Comparison of ENCODE assay signal across 1 cellular context in the genomic region with DNA sequence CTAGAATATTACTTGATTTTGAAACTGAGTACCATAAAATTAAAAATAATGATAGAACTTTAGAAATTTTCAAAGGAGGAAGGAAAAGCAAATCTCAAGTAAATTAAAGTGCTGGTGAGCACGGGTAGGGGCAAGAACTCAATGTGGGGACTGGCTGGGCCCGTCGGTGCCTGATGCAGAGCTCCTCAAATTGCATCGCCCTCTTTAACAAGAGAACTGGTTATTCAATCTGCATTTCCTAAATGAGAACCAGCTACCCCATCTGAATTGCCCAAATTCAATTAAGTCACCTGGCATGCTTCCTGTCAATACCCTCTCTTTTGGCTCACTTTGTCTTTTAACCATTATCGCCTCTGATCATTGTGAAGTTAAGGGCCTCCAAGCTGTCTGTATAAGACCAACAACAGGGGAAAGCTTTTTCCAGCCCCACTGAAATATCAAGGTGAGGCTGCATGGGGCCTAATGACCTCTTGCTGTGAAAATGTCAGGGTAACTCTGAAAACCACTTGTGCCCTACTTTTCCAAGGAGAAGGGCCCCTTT.
TF ChIP-seq lines count a peak whose summit lies in the region.

No MANE protein-coding gene starts in this region.

TF ChIP-seq in H1, 55 proteins besides CTCF, POLR2A, EP300 and RAD21 (continued from another document):
- TF ChIP-seq, protein P1, sequence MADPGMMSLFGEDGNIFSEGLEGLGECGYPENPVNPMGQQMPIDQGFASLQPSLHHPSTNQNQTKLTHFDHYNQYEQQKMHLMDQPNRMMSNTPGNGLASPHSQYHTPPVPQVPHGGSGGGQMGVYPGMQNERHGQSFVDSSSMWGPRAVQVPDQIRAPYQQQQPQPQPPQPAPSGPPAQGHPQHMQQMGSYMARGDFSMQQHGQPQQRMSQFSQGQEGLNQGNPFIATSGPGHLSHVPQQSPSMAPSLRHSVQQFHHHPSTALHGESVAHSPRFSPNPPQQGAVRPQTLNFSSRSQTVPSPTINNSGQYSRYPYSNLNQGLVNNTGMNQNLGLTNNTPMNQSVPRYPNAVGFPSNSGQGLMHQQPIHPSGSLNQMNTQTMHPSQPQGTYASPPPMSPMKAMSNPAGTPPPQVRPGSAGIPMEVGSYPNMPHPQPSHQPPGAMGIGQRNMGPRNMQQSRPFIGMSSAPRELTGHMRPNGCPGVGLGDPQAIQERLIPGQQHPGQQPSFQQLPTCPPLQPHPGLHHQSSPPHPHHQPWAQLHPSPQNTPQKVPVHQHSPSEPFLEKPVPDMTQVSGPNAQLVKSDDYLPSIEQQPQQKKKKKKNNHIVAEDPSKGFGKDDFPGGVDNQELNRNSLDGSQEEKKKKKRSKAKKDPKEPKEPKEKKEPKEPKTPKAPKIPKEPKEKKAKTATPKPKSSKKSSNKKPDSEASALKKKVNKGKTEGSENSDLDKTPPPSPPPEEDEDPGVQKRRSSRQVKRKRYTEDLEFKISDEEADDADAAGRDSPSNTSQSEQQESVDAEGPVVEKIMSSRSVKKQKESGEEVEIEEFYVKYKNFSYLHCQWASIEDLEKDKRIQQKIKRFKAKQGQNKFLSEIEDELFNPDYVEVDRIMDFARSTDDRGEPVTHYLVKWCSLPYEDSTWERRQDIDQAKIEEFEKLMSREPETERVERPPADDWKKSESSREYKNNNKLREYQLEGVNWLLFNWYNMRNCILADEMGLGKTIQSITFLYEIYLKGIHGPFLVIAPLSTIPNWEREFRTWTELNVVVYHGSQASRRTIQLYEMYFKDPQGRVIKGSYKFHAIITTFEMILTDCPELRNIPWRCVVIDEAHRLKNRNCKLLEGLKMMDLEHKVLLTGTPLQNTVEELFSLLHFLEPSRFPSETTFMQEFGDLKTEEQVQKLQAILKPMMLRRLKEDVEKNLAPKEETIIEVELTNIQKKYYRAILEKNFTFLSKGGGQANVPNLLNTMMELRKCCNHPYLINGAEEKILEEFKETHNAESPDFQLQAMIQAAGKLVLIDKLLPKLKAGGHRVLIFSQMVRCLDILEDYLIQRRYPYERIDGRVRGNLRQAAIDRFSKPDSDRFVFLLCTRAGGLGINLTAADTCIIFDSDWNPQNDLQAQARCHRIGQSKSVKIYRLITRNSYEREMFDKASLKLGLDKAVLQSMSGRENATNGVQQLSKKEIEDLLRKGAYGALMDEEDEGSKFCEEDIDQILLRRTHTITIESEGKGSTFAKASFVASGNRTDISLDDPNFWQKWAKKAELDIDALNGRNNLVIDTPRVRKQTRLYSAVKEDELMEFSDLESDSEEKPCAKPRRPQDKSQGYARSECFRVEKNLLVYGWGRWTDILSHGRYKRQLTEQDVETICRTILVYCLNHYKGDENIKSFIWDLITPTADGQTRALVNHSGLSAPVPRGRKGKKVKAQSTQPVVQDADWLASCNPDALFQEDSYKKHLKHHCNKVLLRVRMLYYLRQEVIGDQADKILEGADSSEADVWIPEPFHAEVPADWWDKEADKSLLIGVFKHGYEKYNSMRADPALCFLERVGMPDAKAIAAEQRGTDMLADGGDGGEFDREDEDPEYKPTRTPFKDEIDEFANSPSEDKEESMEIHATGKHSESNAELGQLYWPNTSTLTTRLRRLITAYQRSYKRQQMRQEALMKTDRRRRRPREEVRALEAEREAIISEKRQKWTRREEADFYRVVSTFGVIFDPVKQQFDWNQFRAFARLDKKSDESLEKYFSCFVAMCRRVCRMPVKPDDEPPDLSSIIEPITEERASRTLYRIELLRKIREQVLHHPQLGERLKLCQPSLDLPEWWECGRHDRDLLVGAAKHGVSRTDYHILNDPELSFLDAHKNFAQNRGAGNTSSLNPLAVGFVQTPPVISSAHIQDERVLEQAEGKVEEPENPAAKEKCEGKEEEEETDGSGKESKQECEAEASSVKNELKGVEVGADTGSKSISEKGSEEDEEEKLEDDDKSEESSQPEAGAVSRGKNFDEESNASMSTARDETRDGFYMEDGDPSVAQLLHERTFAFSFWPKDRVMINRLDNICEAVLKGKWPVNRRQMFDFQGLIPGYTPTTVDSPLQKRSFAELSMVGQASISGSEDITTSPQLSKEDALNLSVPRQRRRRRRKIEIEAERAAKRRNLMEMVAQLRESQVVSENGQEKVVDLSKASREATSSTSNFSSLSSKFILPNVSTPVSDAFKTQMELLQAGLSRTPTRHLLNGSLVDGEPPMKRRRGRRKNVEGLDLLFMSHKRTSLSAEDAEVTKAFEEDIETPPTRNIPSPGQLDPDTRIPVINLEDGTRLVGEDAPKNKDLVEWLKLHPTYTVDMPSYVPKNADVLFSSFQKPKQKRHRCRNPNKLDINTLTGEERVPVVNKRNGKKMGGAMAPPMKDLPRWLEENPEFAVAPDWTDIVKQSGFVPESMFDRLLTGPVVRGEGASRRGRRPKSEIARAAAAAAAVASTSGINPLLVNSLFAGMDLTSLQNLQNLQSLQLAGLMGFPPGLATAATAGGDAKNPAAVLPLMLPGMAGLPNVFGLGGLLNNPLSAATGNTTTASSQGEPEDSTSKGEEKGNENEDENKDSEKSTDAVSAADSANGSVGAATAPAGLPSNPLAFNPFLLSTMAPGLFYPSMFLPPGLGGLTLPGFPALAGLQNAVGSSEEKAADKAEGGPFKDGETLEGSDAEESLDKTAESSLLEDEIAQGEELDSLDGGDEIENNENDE (IDR thresholded peaks at IDR 0.05; ENCODE audit: insufficient replicate concordance, low read length): no peak
- TF ChIP-seq, protein P2, sequence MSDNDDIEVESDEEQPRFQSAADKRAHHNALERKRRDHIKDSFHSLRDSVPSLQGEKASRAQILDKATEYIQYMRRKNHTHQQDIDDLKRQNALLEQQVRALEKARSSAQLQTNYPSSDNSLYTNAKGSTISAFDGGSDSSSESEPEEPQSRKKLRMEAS (IDR thresholded peaks at IDR 0.05): no peak
- TF ChIP-seq POU5F1 (IDR thresholded peaks at IDR 0.05; ENCODE audit: low read depth, low read length) (no peak), BCL11A (IDR thresholded peaks at IDR 0.05; ENCODE audit: low read depth in 2 of 2, low read length in 2 of 2) (no peak), SRF (IDR thresholded peaks at IDR 0.05; ENCODE audit: low read depth, low read length) (no peak), KDM5A (IDR thresholded peaks at IDR 0.05; ENCODE audit: low read length) (no peak), KDM1A (IDR thresholded peaks at IDR 0.05; ENCODE audit: borderline replicate concordance, low read length) (no peak), JUN (IDR thresholded peaks at IDR 0.05; ENCODE audit: low read depth, low read length) (no peak), FOSL1 (IDR thresholded peaks at IDR 0.05; ENCODE audit: insufficient read depth, low read depth, low read length) (no peak), TAF1 (IDR thresholded peaks at IDR 0.05; ENCODE audit: low read depth, low read length) (no peak), JUND (IDR thresholded peaks at IDR 0.05; ENCODE audit: low read length) (no peak), CREB1 (IDR thresholded peaks at IDR 0.05) (no peak), SP1 (IDR thresholded peaks at IDR 0.05; ENCODE audit: low read depth, low read length) (no peak), NANOG (IDR thresholded peaks at IDR 0.05; ENCODE audit: insufficient read depth, low read depth, low read length, poor library complexity, severe bottlenecking) (no peak)
- TF ChIP-seq, protein P3, sequence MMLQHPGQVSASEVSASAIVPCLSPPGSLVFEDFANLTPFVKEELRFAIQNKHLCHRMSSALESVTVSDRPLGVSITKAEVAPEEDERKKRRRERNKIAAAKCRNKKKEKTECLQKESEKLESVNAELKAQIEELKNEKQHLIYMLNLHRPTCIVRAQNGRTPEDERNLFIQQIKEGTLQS (IDR thresholded peaks at IDR 0.05; ENCODE audit: insufficient read depth, low read depth, low read length): no peak
TF ChIP-seq in H1: peak in this region for 0.
